In the genomic region with DNA sequence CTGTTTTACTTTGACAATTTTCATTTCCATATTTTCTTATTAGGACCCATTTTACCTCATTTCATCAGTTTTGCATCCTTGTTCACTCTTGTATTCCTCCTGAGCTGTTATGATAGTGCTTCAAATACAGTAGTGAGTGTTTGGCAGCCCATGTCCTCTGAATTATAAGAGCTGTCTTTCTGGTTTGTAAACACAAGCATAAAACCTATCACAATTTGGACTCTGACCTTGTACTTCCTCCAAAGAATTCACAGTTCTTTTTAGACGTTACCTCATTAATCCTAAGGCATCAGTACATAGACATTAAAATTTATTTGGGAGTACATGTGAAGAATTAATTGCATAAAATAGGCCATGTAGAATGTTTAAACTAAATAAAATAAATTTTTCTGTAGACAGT, we compare ENCODE assay signal across 17 cellular contexts.
DNase-seq lines count a peak whose midpoint lies in the region; TF ChIP-seq lines count a peak whose summit lies in the region.
"Had no signal": no experiment of that assay in that cellular context is flagged by ENCODE, and none has a peak within 500 bp of the region (broad histone marks: within the 10 kb centered on the region; RNA-seq: fewer than 3 reads in every experiment).

No MANE protein-coding gene starts in this region.

- in situ Hi-C loops in KBM-7 (cut with MboI; ENCODE audit: low pct_unique_long_range_greater_than_20kb, low sequenced_read_pairs), result no loop called here

- 13% methylated on average over 1 of the region's 1 CpG for WGBS in liver

- no peaks in the 10 kb centered on the region for H3K4me1 ChIP-seq in liver (ENCODE audit: control insufficient read depth in 4 of 4, insufficient read depth in 4 of 4, low read length in 3 of 4)
- H3K4me1 ChIP-seq: BE2C had no signal

- no peaks in the 10 kb centered on the region for H3K27me3 ChIP-seq in liver (ENCODE audit: control insufficient read depth in 4 of 4, insufficient read depth in 4 of 4, low read length in 3 of 4)
- H3K27me3 ChIP-seq: BE2C had no signal

- H3K27ac ChIP-seq in liver (ENCODE audit: low read depth in 1 of 2, low read length in 2 of 2), result no peak overlapping the region

- TF ChIP-seq RAD21 in liver (IDR thresholded peaks at IDR 0.05), result no peak

- H3K4me3 ChIP-seq in fibroblast of villous mesenchyme (ENCODE audit: low read depth, low read length) (no peak overlapping the region), liver (ENCODE audit: low read depth in 1 of 3, low read length in 3 of 3) (no peak overlapping the region)
- H3K4me3 ChIP-seq: K562 had no signal

- no peaks in the 10 kb centered on the region for H3K9me3 ChIP-seq in liver (ENCODE audit: control insufficient read depth in 4 of 4, low read length in 3 of 4)
- H3K9me3 ChIP-seq: BE2C had no signal

- peak; percentile 53 for DNase-seq in HT-29 (ENCODE audit: low spot score)
- peak; percentile 54 for DNase-seq in fibroblast of villous mesenchyme (ENCODE audit: low read depth)
- DNase-seq in NCI-H69 (lab: John Stamatoyannopoulos, UW), result no peak
- no peak for DNase-seq in KBM-7
- no peak for DNase-seq in NCI-H1092 (lab: John Stamatoyannopoulos, UW)
- DNase-seq: ACHN; BE2C; C1 segment of cervical spinal cord; CD4-positive, CD25-positive, alpha-beta regulatory T cell; CD8-positive, alpha-beta memory T cell; COR-L47; DMS 273 treated with DMSO at 0.1 percent for 48 hours; DMS79; GF-D8; H9 had no signal

- TF ChIP-seq CTCF in fibroblast of villous mesenchyme (IDR thresholded peaks at IDR 0.05; ENCODE audit: insufficient read depth, low read depth, low read length), result no peak
- TF ChIP-seq CTCF in liver (IDR thresholded peaks at IDR 0.05; ENCODE audit: low read depth, low read length, missing input control), result no peak

- H3K36me3 ChIP-seq in liver (ENCODE audit: control insufficient read depth in 4 of 4, insufficient read depth in 3 of 4, low read depth in 1 of 4, low read length in 3 of 4), result no peaks in the 10 kb centered on the region
- H3K36me3 ChIP-seq: BE2C had no signal

- no peak overlapping the region for H3K9ac ChIP-seq in liver (ENCODE audit: low read depth in 1 of 2, low read length in 2 of 2)

TF ChIP-seq in liver, 16 proteins besides CTCF, POLR2A, EP300 and RAD21:
- no peak for TF ChIP-seq EGR1 (IDR thresholded peaks at IDR 0.05; ENCODE audit: low read depth in 2 of 2)
- TF ChIP-seq HNF4A (conservative IDR thresholded peaks at IDR 0.05), result peak; percentile 44 to 58
TF ChIP-seq in liver: peak in this region for 1.

Comparison
In these comparisons a context has a peak if more than half of its experiments do, and no peak if none do; other contexts are left out.
1. DNase-seq: peak in HT-29 (single experiment) and fibroblast of villous mesenchyme (single experiment); none in NCI-H69 (single experiment), KBM-7 (single experiment) and NCI-H1092 (single experiment).